ENCODE assay signal across 1 cellular context in the genomic region with DNA sequence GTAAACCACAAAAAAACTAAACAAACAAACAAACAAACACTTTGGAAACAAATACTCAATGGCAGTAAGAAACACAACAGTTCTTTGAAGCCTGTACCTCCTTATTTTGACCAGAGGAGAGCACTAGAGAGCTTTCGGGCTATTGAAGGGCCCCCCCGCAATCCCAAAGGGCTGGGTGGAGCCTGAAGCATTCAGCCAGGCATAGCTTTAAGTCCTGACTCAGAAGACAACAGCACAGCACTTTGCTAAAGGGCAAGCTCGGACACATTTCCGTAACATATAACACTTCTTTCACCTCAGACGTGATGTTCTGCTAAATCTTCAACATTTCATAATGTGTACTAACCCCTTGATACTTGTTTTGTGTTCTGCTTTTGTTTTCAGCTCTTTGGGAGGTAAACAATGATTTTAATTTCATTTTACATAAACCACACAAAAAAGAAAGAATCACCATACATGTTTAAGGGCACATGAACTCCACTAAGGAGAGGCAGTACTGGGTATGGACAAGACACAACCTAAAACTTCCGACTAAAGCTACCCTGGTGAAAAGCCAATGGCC.
TF ChIP-seq lines count a peak whose summit lies in the region.

No MANE protein-coding gene starts in this region.

TF ChIP-seq in IMR-90, 13 proteins besides CTCF, POLR2A, EP300 and RAD21 (continued from another document):
- TF ChIP-seq, protein P1, sequence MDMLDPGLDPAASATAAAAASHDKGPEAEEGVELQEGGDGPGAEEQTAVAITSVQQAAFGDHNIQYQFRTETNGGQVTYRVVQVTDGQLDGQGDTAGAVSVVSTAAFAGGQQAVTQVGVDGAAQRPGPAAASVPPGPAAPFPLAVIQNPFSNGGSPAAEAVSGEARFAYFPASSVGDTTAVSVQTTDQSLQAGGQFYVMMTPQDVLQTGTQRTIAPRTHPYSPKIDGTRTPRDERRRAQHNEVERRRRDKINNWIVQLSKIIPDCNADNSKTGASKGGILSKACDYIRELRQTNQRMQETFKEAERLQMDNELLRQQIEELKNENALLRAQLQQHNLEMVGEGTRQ (IDR thresholded peaks at IDR 0.05; ENCODE audit: low read depth, low read length): no peak
- TF ChIP-seq MAFK (IDR thresholded peaks at IDR 0.05; ENCODE audit: low read depth, low read length) (peak; percentile 60; the same call in 1 of the 2 replicates), MXI1 (IDR thresholded peaks at IDR 0.05; ENCODE audit: borderline replicate concordance, low read depth, low read length) (no peak; the same call in 1 of the 2 replicates), FOS (IDR thresholded peaks at IDR 0.05; ENCODE audit: low read depth, low read length) (no peak), RCOR1 (IDR thresholded peaks at IDR 0.05; ENCODE audit: insufficient replicate concordance, low read length) (no peak), CEBPB (IDR thresholded peaks at IDR 0.05; ENCODE audit: low read depth, low read length) (no peak), MAZ (IDR thresholded peaks at IDR 0.05; ENCODE audit: borderline replicate concordance, low read depth, low read length) (peak; percentile 75), NFE2L2 (IDR thresholded peaks at IDR 0.05; ENCODE audit: low read depth, low read length) (no peak), RFX5 (IDR thresholded peaks at IDR 0.05; ENCODE audit: low read depth, low read length) (no peak), CHD1 (IDR thresholded peaks at IDR 0.05; ENCODE audit: low read depth, low read length) (no peak; the same call in 1 of the 2 replicates), SMC3 (IDR thresholded peaks at IDR 0.05; ENCODE audit: low read depth, low read length) (peak; percentile 97)
- TF ChIP-seq, protein P2, sequence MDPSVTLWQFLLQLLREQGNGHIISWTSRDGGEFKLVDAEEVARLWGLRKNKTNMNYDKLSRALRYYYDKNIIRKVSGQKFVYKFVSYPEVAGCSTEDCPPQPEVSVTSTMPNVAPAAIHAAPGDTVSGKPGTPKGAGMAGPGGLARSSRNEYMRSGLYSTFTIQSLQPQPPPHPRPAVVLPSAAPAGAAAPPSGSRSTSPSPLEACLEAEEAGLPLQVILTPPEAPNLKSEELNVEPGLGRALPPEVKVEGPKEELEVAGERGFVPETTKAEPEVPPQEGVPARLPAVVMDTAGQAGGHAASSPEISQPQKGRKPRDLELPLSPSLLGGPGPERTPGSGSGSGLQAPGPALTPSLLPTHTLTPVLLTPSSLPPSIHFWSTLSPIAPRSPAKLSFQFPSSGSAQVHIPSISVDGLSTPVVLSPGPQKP (IDR thresholded peaks at IDR 0.05; ENCODE audit: borderline replicate concordance, low read depth, low read length): no peak
